In genomic region chr13:24385902-24386301, GRCh38 we compare ENCODE assay signal across 27 cellular contexts.
"Had no signal": no experiment of that assay in that cellular context is flagged by ENCODE, and none has a peak within 500 bp of the region (broad histone marks: within the 10 kb centered on the region; RNA-seq: fewer than 3 reads in every experiment).

No MANE protein-coding gene starts in this region.

- ATAC-seq: stimulated activated memory B cell treated with anti-CD40 and anti-IgM and Interleukin-4, amounts not matched to agents 10 μg/mL and 1 μg/mL and 100 μg/mL, for 72 hours; stimulated activated naive B cell treated with anti-CD40 and anti-IgM and Interleukin-4, amounts not matched to agents 10 μg/mL and 1 μg/mL and 100 μg/mL, for 72 hours had no signal

- H3K27me3 Mint-ChIP-seq: stimulated activated naive CD8-positive, alpha-beta T cell treated with anti-CD3 and anti-CD28 coated beads, Interleukin-15, Interleukin-2, amounts not matched to agents 100 ng/mL and 50 ng/mL, for 24 hours had no signal

- H3K9me3 ChIP-seq: stomach, suprapubic skin, testis, thoracic aorta, thyroid gland, tibial artery, tibial nerve, transverse colon, upper lobe of left lung, upper lobe of right lung, uterus, vagina had no signal

- H3K4me3 ChIP-seq: stomach, suprapubic skin, testis, thoracic aorta, thyroid gland, tibial artery, tibial nerve, transverse colon, upper lobe of left lung, upper lobe of right lung, uterus, vagina had no signal

- H3K36me3 ChIP-seq: stomach, suprapubic skin, thoracic aorta, thyroid gland, tibial artery, tibial nerve, transverse colon, upper lobe of left lung, upper lobe of right lung, uterus, vagina had no signal

- H3K27ac Mint-ChIP-seq: stimulated activated effector memory CD8-positive, alpha-beta T cell treated with anti-CD3 and anti-CD28 coated beads, Interleukin-12 subunit alpha, Interleukin-12 subunit beta, amount 100 ng/mL, for 72 hours; stimulated activated memory B cell treated with anti-CD40 and anti-IgM and Interleukin-4, amounts not matched to agents 10 μg/mL and 1 μg/mL and 100 μg/mL, for 72 hours; stimulated activated naive B cell treated with anti-CD40 and anti-IgM and Interleukin-4, amounts not matched to agents 10 μg/mL and 1 μg/mL and 100 μg/mL, for 72 hours; stimulated activated naive CD8-positive, alpha-beta T cell treated with anti-CD3 and anti-CD28 coated beads, Interleukin-15, Interleukin-2, amounts not matched to agents 100 ng/mL and 50 ng/mL, for 24 hours; type B pancreatic cell had no signal

- H3K4me3 Mint-ChIP-seq: stimulated activated effector memory CD8-positive, alpha-beta T cell treated with anti-CD3 and anti-CD28 coated beads, Interleukin-12 subunit alpha, Interleukin-12 subunit beta, amount 100 ng/mL, for 72 hours; stimulated activated memory B cell treated with anti-CD40 and anti-IgM and Interleukin-4, amounts not matched to agents 10 μg/mL and 1 μg/mL and 100 μg/mL, for 72 hours; stimulated activated naive B cell treated with anti-CD40 and anti-IgM and Interleukin-4, amounts not matched to agents 10 μg/mL and 1 μg/mL and 100 μg/mL, for 72 hours; stimulated activated naive CD8-positive, alpha-beta T cell treated with anti-CD3 and anti-CD28 coated beads, Interleukin-15, Interleukin-2, amounts not matched to agents 100 ng/mL and 50 ng/mL, for 24 hours; type B pancreatic cell had no signal

- H3K9me3 Mint-ChIP-seq: stimulated activated effector memory CD8-positive, alpha-beta T cell treated with anti-CD3 and anti-CD28 coated beads, Interleukin-12 subunit alpha, Interleukin-12 subunit beta, amount 100 ng/mL, for 72 hours; stimulated activated memory B cell treated with anti-CD40 and anti-IgM and Interleukin-4, amounts not matched to agents 10 μg/mL and 1 μg/mL and 100 μg/mL, for 72 hours; stimulated activated naive B cell treated with anti-CD40 and anti-IgM and Interleukin-4, amounts not matched to agents 10 μg/mL and 1 μg/mL and 100 μg/mL, for 72 hours; stimulated activated naive CD8-positive, alpha-beta T cell treated with anti-CD3 and anti-CD28 coated beads, Interleukin-15, Interleukin-2, amounts not matched to agents 100 ng/mL and 50 ng/mL, for 24 hours; type B pancreatic cell had no signal

- H3K4me1 Mint-ChIP-seq: stimulated activated memory B cell treated with anti-CD40 and anti-IgM and Interleukin-4, amounts not matched to agents 10 μg/mL and 1 μg/mL and 100 μg/mL, for 72 hours had no signal

- H3K27ac ChIP-seq: stomach, suprapubic skin, testis, thoracic aorta, thyroid gland, tibial artery, tibial nerve, transverse colon, upper lobe of left lung, upper lobe of right lung, uterus, vagina had no signal

- DNase-seq: stimulated activated CD4-positive, alpha-beta T cell treated with anti-CD3 and anti-CD28 coated beads, Interleukin-2, amount 100 ng/mL, for 24 hours; stimulated activated CD4-positive, alpha-beta T cell treated with anti-CD3 and anti-CD28 coated beads, Interleukin-2, amount 100 ng/mL, for 48 hours; stimulated activated CD4-positive, alpha-beta T cell treated with anti-CD3 and anti-CD28 coated beads, Interleukin-4, amount 100 ng/mL, for 1 hour; stimulated activated CD4-positive, alpha-beta T cell treated with anti-CD3 and anti-CD28 coated beads, Interleukin-4, amount 100 ng/mL, for 24 hours; stimulated activated CD4-positive, alpha-beta T cell treated with anti-CD3 and anti-CD28 coated beads, Interleukin-4, amount 100 ng/mL, for 4 hours; stimulated activated CD8-positive, alpha-beta memory T cell treated with anti-CD3 and anti-CD28 coated beads, Interleukin-4, amount 100 ng/mL, for 48 hours; stimulated activated naive B cell treated with anti-CD40 and anti-IgM and Interleukin-4, amounts not matched to agents 10 μg/mL and 1 μg/mL and 100 μg/mL, for 72 hours; stimulated activated naive CD4-positive, alpha-beta T cell; stimulated activated naive CD4-positive, alpha-beta T cell treated with Interleukin-2 at 50 U/mL for 16 hours; stomach; substantia nigra; testis; thyroid gland; tibial artery; transverse colon; trophoblast cell; upper lobe of right lung; uterus had no signal

- H3K27me3 ChIP-seq: suprapubic skin, testis, thyroid gland, tibial artery, tibial nerve, transverse colon, upper lobe of left lung, upper lobe of right lung, uterus, vagina had no signal

- H3K4me1 ChIP-seq: stomach, suprapubic skin, testis, thyroid gland, tibial artery, tibial nerve, transverse colon, upper lobe of left lung, upper lobe of right lung, uterus, vagina had no signal
